Comparison of ENCODE assay signal across 6 cellular contexts in the genomic region with DNA sequence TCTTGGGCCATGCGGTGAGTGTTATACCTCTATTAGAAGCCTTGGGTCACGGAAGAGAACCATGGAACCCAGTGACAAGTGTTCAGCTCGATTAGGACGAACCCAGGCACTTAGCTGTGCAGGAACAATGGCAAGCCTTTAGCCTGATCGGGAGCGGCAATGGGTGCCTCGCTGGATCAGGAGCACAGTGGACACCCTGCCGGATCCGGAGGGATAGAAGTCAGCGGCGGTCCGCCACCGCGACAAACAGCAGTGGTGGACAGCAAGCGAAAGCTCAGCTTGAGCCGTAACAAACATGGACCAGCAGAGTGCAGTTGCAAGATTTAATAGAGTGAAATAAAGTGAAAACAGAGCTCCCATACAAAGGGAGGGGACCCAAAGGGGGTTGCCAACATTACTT. TPM values are rescaled to one million over a fixed set of nuclear protein-coding genes. Genes with fewer than 3 reads are reported as not detected.
"Had no signal": no experiment of that assay in that cellular context is flagged by ENCODE, and none has a peak within 500 bp of the region (broad histone marks: within the 10 kb centered on the region; RNA-seq: fewer than 3 reads in every experiment).

No MANE protein-coding gene starts in this region.

RNA-seq across cellular contexts. Expression of a gene that starts 24.2 kb away (rescaled TPM):
- total RNA-seq: GM23248, GM23338, H1, H9, HFFc6 had no signal

RNA-seq across cellular contexts. Expression of a gene that starts 38.1 kb away (rescaled TPM):
- total RNA-seq: GM23248, H1, H7, H9, HFFc6 had no signal
